ENCODE assay signal across 8 cellular contexts in the genomic region with DNA sequence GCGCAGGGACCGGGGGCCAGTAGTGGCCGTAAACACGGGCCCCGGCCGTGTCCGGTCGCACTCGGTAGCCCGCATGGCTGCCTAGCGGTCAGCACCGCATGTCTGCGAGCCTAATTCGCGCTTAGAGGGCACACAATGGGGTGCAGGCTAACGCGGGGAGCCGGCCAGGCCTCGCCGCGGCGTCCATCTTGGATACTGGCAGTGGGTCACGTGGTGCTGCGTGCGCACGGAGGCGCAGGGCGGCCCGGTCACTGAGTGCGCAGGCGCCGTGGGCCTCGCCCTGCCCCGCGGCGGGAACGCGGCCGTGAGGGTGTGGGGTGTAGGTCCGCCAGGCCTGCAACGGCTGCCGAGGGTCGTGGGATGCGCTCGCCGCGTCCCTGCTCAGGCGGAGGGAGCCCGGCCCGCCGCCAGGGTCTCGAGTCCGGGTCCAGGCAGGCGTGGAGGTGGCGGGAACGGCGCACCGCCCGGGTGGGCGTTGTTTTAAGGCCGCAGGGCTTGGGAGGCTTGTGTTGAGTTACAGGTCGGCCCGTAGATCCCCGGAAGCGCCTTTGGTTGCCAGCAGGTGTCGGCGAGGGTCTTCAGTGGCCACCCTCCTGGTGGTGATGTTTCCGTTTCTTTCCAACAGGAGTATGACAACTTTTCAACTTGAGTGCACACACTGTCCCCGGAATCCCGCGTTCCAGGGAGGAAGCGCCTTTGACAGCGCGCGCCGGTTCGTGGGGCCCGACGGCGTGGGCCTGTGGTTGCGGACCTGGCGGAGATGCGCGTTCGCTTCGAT. TPM values are rescaled to one million over a fixed set of nuclear protein-coding genes. Genes with fewer than 3 reads are reported as not detected.
A peak's percentile ranks its signal among the peaks of the same experiment; 100 is the strongest.
DNase-seq lines count a peak whose midpoint lies in the region; ATAC-seq and TF ChIP-seq lines count a peak whose summit lies in the region.

No MANE protein-coding gene starts in this region.

- ATAC-seq in GM18498 (IDR thresholded peaks at IDR 0.05; ENCODE audit: unreplicated experiment) (peak; percentile 58), HG02852 (IDR thresholded peaks at IDR 0.05; ENCODE audit: unreplicated experiment) (peak; percentile 57), left ventricle myocardium superior (peak; percentile 89), psoas muscle (peak; percentile 83 to 88 (median 84))

- 0 to 1% (median 1%) methylated on average over 77 to 86 of the region's 86 CpGs for WGBS in psoas muscle, 3 donors
- under 1% methylated on average over 86 of the region's 86 CpGs for WGBS in urinary bladder

- no peaks in the 10 kb centered on the region for H3K27me3 ChIP-seq in psoas muscle (ENCODE audit: insufficient read depth in 3 of 3, low read length in 2 of 3)

- H3K27ac ChIP-seq in psoas muscle (peak overlapping the region; percentile 100), urinary bladder (ENCODE audit: low read depth) (peak overlapping the region; percentile 99)

- DNase-seq in NCI-H1436 (lab: John Stamatoyannopoulos, UW), result peak; percentile 86
- DNase-seq in SW 1271 (lab: John Stamatoyannopoulos, UW), result peak; percentile 81 to 89
- peak; percentile 69 for DNase-seq in amniotic stem cell (lab: John Stamatoyannopoulos, UW)
- DNase-seq in left ventricle myocardium superior, result peak; percentile 98
- DNase-seq in psoas muscle, result peak; percentile 94 to 98

- intact Hi-C loops in left ventricle myocardium superior (cut with micrococcal nuclease) (loop anchor here (5.0 kb wide), 1 partner anchor 84 kb away; no protein-coding TSS in a partner anchor), psoas muscle (cut with DNase I) (loop anchor here in 1 of 2 donors (5.0 kb wide), 1 partner anchor 481 kb away; no protein-coding TSS in a partner anchor)

- TF ChIP-seq CTCF in psoas muscle (IDR thresholded peaks at IDR 0.05), result no peak

- H3K4me3 ChIP-seq in psoas muscle, result peak overlapping the region; percentile 79
- peak overlapping the region; percentile 63 for H3K4me3 ChIP-seq in urinary bladder (ENCODE audit: low read depth, low read length)

- H3K36me3 ChIP-seq in psoas muscle (ENCODE audit: insufficient read depth in 1 of 2, low read depth in 1 of 2) (no peaks in the 10 kb centered on the region), urinary bladder (ENCODE audit: insufficient read depth) (no peaks in the 10 kb centered on the region)

- H3K4me1 ChIP-seq in psoas muscle, result peaks cover 25% of the 10 kb centered on the region
- H3K4me1 ChIP-seq in urinary bladder (ENCODE audit: insufficient read depth), result no peaks in the 10 kb centered on the region

- no peaks in the 10 kb centered on the region for H3K9me3 ChIP-seq in psoas muscle

RNA-seq across cellular contexts. Expression of a gene that starts 0.8 kb away (rescaled TPM):
- total RNA-seq in left ventricle myocardium superior (25.6 TPM), psoas muscle (100 to 1,000 TPM; 129 to 329 (median 154) TPM), urinary bladder (29.5 TPM)
- polyA plus RNA-seq in psoas muscle (10 to 100 TPM in 2 of 3 donors, 1 to 10 TPM in 1; 7.9 to 38.6 (median 29.9) TPM), urinary bladder (24.4 TPM)

Comparison
In these comparisons a context has a peak if more than half of its experiments do, and no peak if none do; other contexts are left out.
1. Peak in every context shown above with its lines: DNase-seq, ATAC-seq, H3K4me3 ChIP-seq and H3K27ac ChIP-seq.